In genomic region chr7:45469103-45469502, GRCh38 we compare ENCODE assay signal across 32 cellular contexts.
DNase-seq lines count a peak whose midpoint lies in the region; ATAC-seq and TF ChIP-seq lines count a peak whose summit lies in the region.
"Had no signal": no experiment of that assay in that cellular context is flagged by ENCODE, and none has a peak within 500 bp of the region (broad histone marks: within the 10 kb centered on the region; RNA-seq: fewer than 3 reads in every experiment).

No MANE protein-coding gene starts in this region.

- H3K27ac ChIP-seq in tibial nerve, result no peak overlapping the region
- no peak overlapping the region for H3K27ac ChIP-seq in CD4-positive, alpha-beta memory T cell (ENCODE audit: low read depth, low read length)
- H3K27ac ChIP-seq: heart left ventricle had no signal

- peaks cover 0 to 3% of the 10 kb centered on the region in 2 donors for H3K36me3 Mint-ChIP-seq in CD4-positive, alpha-beta memory T cell
- H3K36me3 Mint-ChIP-seq: activated naive CD8-positive, alpha-beta T cell; stimulated activated effector memory CD8-positive, alpha-beta T cell treated with anti-CD3 and anti-CD28 coated beads, Interleukin-12 subunit alpha, Interleukin-12 subunit beta, amount 100 ng/mL, for 72 hours had no signal

- intact Hi-C loops in CD4-positive, alpha-beta memory T cell (cut with micrococcal nuclease), result no loop called here

- no peak overlapping the region for H3K4me3 ChIP-seq in MG63
- H3K4me3 ChIP-seq in astrocyte of the spinal cord (ENCODE audit: low read depth, low read length), result no peak overlapping the region
- no peak overlapping the region for H3K4me3 ChIP-seq in tibial nerve
- H3K4me3 ChIP-seq in CD4-positive, alpha-beta memory T cell (ENCODE audit: low read length in 2 of 2), result no peak overlapping the region
- H3K4me3 ChIP-seq: heart left ventricle, lung, mucosa of descending colon had no signal

- 85 to 86% methylated on average over 1 of the region's 1 CpG for WGBS in tibial nerve, 2 donors

- H3K9me3 ChIP-seq in MG63 (no peaks in the 10 kb centered on the region), tibial nerve (peaks cover 0 to 7% (median 0%) of the 10 kb centered on the region in 4 donors)
- H3K9me3 ChIP-seq in CD4-positive, alpha-beta memory T cell (ENCODE audit: control insufficient read depth in 1 of 2, low read length in 2 of 2), result no peaks in the 10 kb centered on the region
- H3K9me3 ChIP-seq: heart left ventricle, mucosa of descending colon had no signal

- in situ Hi-C loops in astrocyte of the spinal cord (cut with HindIII; ENCODE audit: low sequenced_read_pairs), result no loop called here

- H3K27ac Mint-ChIP-seq in CD4-positive, alpha-beta memory T cell, result no peak overlapping the region
- H3K27ac Mint-ChIP-seq: activated naive CD8-positive, alpha-beta T cell; nephron; stimulated activated effector memory CD8-positive, alpha-beta T cell treated with anti-CD3 and anti-CD28 coated beads, Interleukin-12 subunit alpha, Interleukin-12 subunit beta, amount 100 ng/mL, for 72 hours had no signal

- POLR2A ChIA-PET in CD4-positive, alpha-beta memory T cell (lab: Charles Lee; ENCODE audit: partially characterized antibody), result no interaction called here

- no peaks in the 10 kb centered on the region for H3K4me1 Mint-ChIP-seq in CD4-positive, alpha-beta memory T cell
- H3K4me1 Mint-ChIP-seq: central memory CD8-positive, alpha-beta T cell; nephron; stimulated activated effector memory CD8-positive, alpha-beta T cell treated with anti-CD3 and anti-CD28 coated beads, Interleukin-12 subunit alpha, Interleukin-12 subunit beta, amount 100 ng/mL, for 72 hours had no signal

- DNase-seq in GM04503 (ENCODE audit: low read depth), result peak; percentile 5
- peak; percentile 80 for DNase-seq in MG63
- peak; percentile 75 for DNase-seq in astrocyte of the spinal cord (ENCODE audit: low read depth, low spot score)
- DNase-seq in kidney tubule cell (ENCODE audit: low spot score), result peak; percentile 60
- DNase-seq in tibial nerve (ENCODE audit: low spot score in 2 of 2), result no peak
- no peak for DNase-seq in NCI-H2196 (lab: John Stamatoyannopoulos, UW; ENCODE audit: unreplicated experiment)
- no peak for DNase-seq in CD4-positive, alpha-beta memory T cell
- DNase-seq: activated CD4-positive, alpha-beta T cell treated with anti-CD3 and anti-CD28 coated beads for 48 hours; activated CD8-positive, alpha-beta memory T cell treated with anti-CD3 and anti-CD28 coated beads for 24 hours; activated effector memory CD4-positive, alpha-beta T cell treated with anti-CD3 and anti-CD28 coated beads, Interleukin-2, amount 50 U/mL, for 16 hours; activated T-cell treated with anti-CD3 and anti-CD28 coated beads, Interleukin-2, amount 50 U/mL, for 1 hour; C1 segment of cervical spinal cord; COR-L47; DMS79; foreskin melanocyte; GDM1; heart left ventricle; KBM-7; kidney glomerular epithelial cell; mucosa of descending colon; NCI-H1417; NCI-H2029 treated with DMSO at 0.1 percent for 48 hours; NCI-H2227 treated with DMSO at 0.1 percent for 48 hours; NCI-H526; SHP77 treated with DMSO at 0.1 percent for 48 hours; trophoblast cell had no signal

- TF ChIP-seq CTCF in astrocyte of the spinal cord (IDR thresholded peaks at IDR 0.05; ENCODE audit: low read depth, low read length) (no peak), tibial nerve (IDR thresholded peaks at IDR 0.05) (no peak)

- no peak for TF ChIP-seq POLR2A in tibial nerve (IDR thresholded peaks at IDR 0.05)

- H3K9me3 Mint-ChIP-seq in CD4-positive, alpha-beta memory T cell, result peaks cover 0 to 11% (median 4%) of the 10 kb centered on the region in 8 donors
- H3K9me3 Mint-ChIP-seq: central memory CD8-positive, alpha-beta T cell; stimulated activated effector memory CD8-positive, alpha-beta T cell treated with anti-CD3 and anti-CD28 coated beads, Interleukin-12 subunit alpha, Interleukin-12 subunit beta, amount 100 ng/mL, for 72 hours had no signal

- H3K27me3 Mint-ChIP-seq in CD4-positive, alpha-beta memory T cell, result peaks cover 12 to 20% of the 10 kb centered on the region in 2 donors

- H3K36me3 ChIP-seq in MG63 (no peaks in the 10 kb centered on the region), tibial nerve (no peaks in the 10 kb centered on the region)
- no peaks in the 10 kb centered on the region for H3K36me3 ChIP-seq in CD4-positive, alpha-beta memory T cell (ENCODE audit: insufficient read depth, low read length)
- H3K36me3 ChIP-seq: heart left ventricle had no signal

- H3K4me3 Mint-ChIP-seq in CD4-positive, alpha-beta memory T cell, result no peak overlapping the region
- H3K4me3 Mint-ChIP-seq: activated naive CD8-positive, alpha-beta T cell; central memory CD8-positive, alpha-beta T cell; nephron; stimulated activated effector memory CD8-positive, alpha-beta T cell treated with anti-CD3 and anti-CD28 coated beads, Interleukin-12 subunit alpha, Interleukin-12 subunit beta, amount 100 ng/mL, for 72 hours had no signal

- no peaks in the 10 kb centered on the region; the same call in 1 of the 2 replicates for H3K27me3 ChIP-seq in MG63
- H3K27me3 ChIP-seq in tibial nerve, result no peaks in the 10 kb centered on the region
- H3K27me3 ChIP-seq in CD4-positive, alpha-beta memory T cell (ENCODE audit: insufficient read depth, low read length), result no peaks in the 10 kb centered on the region

- ATAC-seq in HG03378 (IDR thresholded peaks at IDR 0.05; ENCODE audit: unreplicated experiment), result no peak
- ATAC-seq: heart left ventricle; mucosa of descending colon; stimulated activated effector memory CD8-positive, alpha-beta T cell treated with anti-CD3 and anti-CD28 coated beads, Interleukin-12 subunit alpha, Interleukin-12 subunit beta, amount 100 ng/mL, for 72 hours had no signal

- H3K4me1 ChIP-seq in tibial nerve, result no peaks in the 10 kb centered on the region
- no peaks in the 10 kb centered on the region for H3K4me1 ChIP-seq in CD4-positive, alpha-beta memory T cell (ENCODE audit: insufficient read depth, low read length)
- H3K4me1 ChIP-seq: heart left ventricle had no signal

- CTCF ChIA-PET in CD4-positive, alpha-beta memory T cell (lab: Charles Lee; ENCODE audit: partially characterized antibody), result no interaction called here

- TF ChIP-seq EP300 in tibial nerve (IDR thresholded peaks at IDR 0.05), result no peak

Comparison
In these comparisons a context has a peak if more than half of its experiments do, and no peak if none do; other contexts are left out.
1. DNase-seq: peak in GM04503 (single experiment), MG63 (single experiment), astrocyte of the spinal cord (single experiment) and kidney tubule cell (single experiment); none in tibial nerve (0 of 2), NCI-H2196 (single experiment) and CD4-positive, alpha-beta memory T cell (0 of 5).